ENCODE assay signal across 1 cellular context in the genomic region with DNA sequence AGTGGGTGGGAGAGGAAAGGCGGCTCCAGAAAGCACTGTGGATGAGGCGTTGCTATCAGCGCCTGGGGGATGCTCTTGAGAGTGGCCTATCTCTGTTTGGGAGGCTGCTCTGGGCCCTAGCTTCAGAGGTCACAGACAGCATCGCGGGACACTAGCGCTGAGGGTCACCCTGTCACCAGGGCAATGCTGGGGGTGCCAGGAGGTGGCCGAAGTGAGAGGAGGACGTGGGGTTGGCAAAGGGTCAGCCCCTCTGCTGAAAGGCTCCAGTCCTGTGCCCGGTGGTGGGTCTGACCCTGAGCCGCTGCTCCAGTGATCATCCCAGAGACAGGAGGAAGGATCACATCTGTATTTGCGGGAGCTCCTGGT.
TF ChIP-seq lines count a peak whose summit lies in the region.

No MANE protein-coding gene starts in this region.

TF ChIP-seq in HepG2, 621 proteins besides CTCF, POLR2A, EP300 and RAD21:
- TF ChIP-seq, protein P1, sequence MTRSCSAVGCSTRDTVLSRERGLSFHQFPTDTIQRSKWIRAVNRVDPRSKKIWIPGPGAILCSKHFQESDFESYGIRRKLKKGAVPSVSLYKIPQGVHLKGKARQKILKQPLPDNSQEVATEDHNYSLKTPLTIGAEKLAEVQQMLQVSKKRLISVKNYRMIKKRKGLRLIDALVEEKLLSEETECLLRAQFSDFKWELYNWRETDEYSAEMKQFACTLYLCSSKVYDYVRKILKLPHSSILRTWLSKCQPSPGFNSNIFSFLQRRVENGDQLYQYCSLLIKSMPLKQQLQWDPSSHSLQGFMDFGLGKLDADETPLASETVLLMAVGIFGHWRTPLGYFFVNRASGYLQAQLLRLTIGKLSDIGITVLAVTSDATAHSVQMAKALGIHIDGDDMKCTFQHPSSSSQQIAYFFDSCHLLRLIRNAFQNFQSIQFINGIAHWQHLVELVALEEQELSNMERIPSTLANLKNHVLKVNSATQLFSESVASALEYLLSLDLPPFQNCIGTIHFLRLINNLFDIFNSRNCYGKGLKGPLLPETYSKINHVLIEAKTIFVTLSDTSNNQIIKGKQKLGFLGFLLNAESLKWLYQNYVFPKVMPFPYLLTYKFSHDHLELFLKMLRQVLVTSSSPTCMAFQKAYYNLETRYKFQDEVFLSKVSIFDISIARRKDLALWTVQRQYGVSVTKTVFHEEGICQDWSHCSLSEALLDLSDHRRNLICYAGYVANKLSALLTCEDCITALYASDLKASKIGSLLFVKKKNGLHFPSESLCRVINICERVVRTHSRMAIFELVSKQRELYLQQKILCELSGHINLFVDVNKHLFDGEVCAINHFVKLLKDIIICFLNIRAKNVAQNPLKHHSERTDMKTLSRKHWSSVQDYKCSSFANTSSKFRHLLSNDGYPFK (CRISPR knock-in tag; IDR thresholded peaks at IDR 0.05; ENCODE audit: borderline replicate concordance), result no peak
- TF ChIP-seq, protein P2, sequence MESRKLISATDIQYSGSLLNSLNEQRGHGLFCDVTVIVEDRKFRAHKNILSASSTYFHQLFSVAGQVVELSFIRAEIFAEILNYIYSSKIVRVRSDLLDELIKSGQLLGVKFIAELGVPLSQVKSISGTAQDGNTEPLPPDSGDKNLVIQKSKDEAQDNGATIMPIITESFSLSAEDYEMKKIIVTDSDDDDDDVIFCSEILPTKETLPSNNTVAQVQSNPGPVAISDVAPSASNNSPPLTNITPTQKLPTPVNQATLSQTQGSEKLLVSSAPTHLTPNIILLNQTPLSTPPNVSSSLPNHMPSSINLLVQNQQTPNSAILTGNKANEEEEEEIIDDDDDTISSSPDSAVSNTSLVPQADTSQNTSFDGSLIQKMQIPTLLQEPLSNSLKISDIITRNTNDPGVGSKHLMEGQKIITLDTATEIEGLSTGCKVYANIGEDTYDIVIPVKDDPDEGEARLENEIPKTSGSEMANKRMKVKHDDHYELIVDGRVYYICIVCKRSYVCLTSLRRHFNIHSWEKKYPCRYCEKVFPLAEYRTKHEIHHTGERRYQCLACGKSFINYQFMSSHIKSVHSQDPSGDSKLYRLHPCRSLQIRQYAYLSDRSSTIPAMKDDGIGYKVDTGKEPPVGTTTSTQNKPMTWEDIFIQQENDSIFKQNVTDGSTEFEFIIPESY (CRISPR knock-in tag; IDR thresholded peaks at IDR 0.05), result 0 out of 2 replicates have a peak, but pooled peaks have one; percentile 7
- TF ChIP-seq ZNF629 (CRISPR knock-in tag; conservative IDR thresholded peaks at IDR 0.05), result no peak
